ENCODE assay signal across 20 cellular contexts in genomic region chr15:34275721-34276120, GRCh38. TPM values are rescaled to one million over a fixed set of nuclear protein-coding genes. Genes with fewer than 3 reads are reported as not detected.
DNase-seq lines count a peak whose midpoint lies in the region; ATAC-seq, FAIRE-seq and TF ChIP-seq lines count a peak whose summit lies in the region.
"Had no signal": no experiment of that assay in that cellular context is flagged by ENCODE, and none has a peak within 500 bp of the region (broad histone marks: within the 10 kb centered on the region; RNA-seq: fewer than 3 reads in every experiment).

No MANE protein-coding gene starts in this region.

- POLR2A ChIA-PET in A549 (lab: Yijun Ruan, JAX): no interaction called here

- H3K4me3 ChIP-seq in A549: no peak overlapping the region
- no peak overlapping the region for H3K4me3 ChIP-seq in GM23248
- H3K4me3 ChIP-seq in RWPE2 (ENCODE audit: severe bottlenecking): no peak overlapping the region
- H3K4me3 ChIP-seq in fibroblast of villous mesenchyme (ENCODE audit: low read depth, low read length): no peak overlapping the region
- H3K4me3 ChIP-seq: BLaER1 treated with 17β-estradiol and CSF1 and Interleukin-3, amounts not matched to agents 10 nM and 100 nM had no signal

- H3K9me3 ChIP-seq in A549: no peaks in the 10 kb centered on the region
- no peaks in the 10 kb centered on the region for H3K9me3 ChIP-seq in GM23248 (ENCODE audit: low read depth)
- H3K9me3 ChIP-seq in RWPE2 (ENCODE audit: severe bottlenecking): no peaks in the 10 kb centered on the region
- H3K9me3 ChIP-seq: BLaER1 treated with 17β-estradiol and CSF1 and Interleukin-3, amounts not matched to agents 10 nM and 100 nM had no signal

- no peak overlapping the region for H2AFZ ChIP-seq in GM23248

- H3K4me2 ChIP-seq in A549: peak overlapping the region; percentile 49
- peak overlapping the region; percentile 5 for H3K4me2 ChIP-seq in GM23248 (ENCODE audit: unreplicated experiment)
- H3K4me2 ChIP-seq: BLaER1 treated with 17β-estradiol and CSF1 and Interleukin-3, amounts not matched to agents 10 nM and 100 nM had no signal

- 0 out of 2 replicates have a peak, but pooled peaks cover 3% of the 10 kb centered on the region for H3F3A ChIP-seq in GM23248 (ENCODE audit: insufficient read depth)

- no peak for TF ChIP-seq RAD21 in A549 (conservative IDR thresholded peaks at IDR 0.05 in 1 of 2, IDR thresholded peaks at IDR 0.05 in 1 of 2)

- WGBS in A549 (ENCODE audit: missing lambda C conversion rate): 5% methylated on average over 1 of the region's 1 CpG
- WGBS in GM23248 (ENCODE audit: low coverage in 1 of 2, low lambda C conversion rate in 2 of 2, missing lambda C conversion rate in 2 of 2), 2 experiments: 17 to 26% methylated on average over 1 of the region's 1 CpG

- peak; percentile 36 for FAIRE-seq in A549 (lab: Jason Lieb, UNC)

- TF ChIP-seq CTCF in A549 (IDR thresholded peaks at IDR 0.05) (no peak), RWPE2 (IDR thresholded peaks at IDR 0.05; ENCODE audit: poor library complexity, severe bottlenecking) (no peak), fibroblast of villous mesenchyme (IDR thresholded peaks at IDR 0.05; ENCODE audit: insufficient read depth, low read depth, low read length) (no peak)

- H3K36me3 ChIP-seq in GM23248 (ENCODE audit: low read depth): no peaks in the 10 kb centered on the region
- 0 out of 2 replicates have a peak, but pooled peaks cover 3% of the 10 kb centered on the region for H3K36me3 ChIP-seq in RWPE2 (ENCODE audit: low read depth)

- TF ChIP-seq POLR2A in A549 (IDR thresholded peaks at IDR 0.05; ENCODE audit: low read length): no peak

- no peaks in the 10 kb centered on the region for H3K9me2 ChIP-seq in GM23248 (ENCODE audit: insufficient read depth)

- no peak overlapping the region; a peak in 1 of 6 replicates for H3K27ac ChIP-seq in A549
- H3K27ac ChIP-seq in GM23248: no peak overlapping the region
- peak overlapping the region; percentile 70 for H3K27ac ChIP-seq in RWPE2 (ENCODE audit: poor library complexity, severe bottlenecking)
- H3K27ac ChIP-seq: BLaER1 treated with 17β-estradiol and CSF1 and Interleukin-3, amounts not matched to agents 10 nM and 100 nM had no signal

- no peak overlapping the region for H3K9ac ChIP-seq in GM23248
- H3K9ac ChIP-seq: BLaER1 treated with 17β-estradiol and CSF1 and Interleukin-3, amounts not matched to agents 10 nM and 100 nM had no signal

- peaks cover 5% of the 10 kb centered on the region; the same call in 1 of the 2 replicates for H3K79me2 ChIP-seq in GM23248 (ENCODE audit: insufficient read depth)

- H3K27me3 ChIP-seq in GM23248 (replicated peaks; ENCODE audit: insufficient read depth) (no peaks in the 10 kb centered on the region), RWPE2 (ENCODE audit: insufficient read depth, poor library complexity, severe bottlenecking) (no peaks in the 10 kb centered on the region)
- H3K27me3 ChIP-seq: BLaER1 treated with 17β-estradiol and CSF1 and Interleukin-3, amounts not matched to agents 10 nM and 100 nM had no signal

- no peaks in the 10 kb centered on the region for H4K20me1 ChIP-seq in GM23248 (ENCODE audit: insufficient read depth)

- DNase-seq in A549 (ENCODE audit: low read depth in 1 of 2, low spot score in 1 of 2): peak in 1 of 2 experiments; percentile 36
- DNase-seq in GM23248: peak; percentile 2
- no peak for DNase-seq in RWPE2 (ENCODE audit: low spot score)
- peak; percentile 19 for DNase-seq in fibroblast of villous mesenchyme (ENCODE audit: low read depth)
- DNase-seq in epidermal melanocyte (ENCODE audit: insufficient read length, low spot score): no peak
- DNase-seq in SHP77 treated with DMSO at 0.1 percent for 48 hours (lab: John Stamatoyannopoulos, UW): no peak
- DNase-seq: CD8-positive, alpha-beta T cell; H7; HFFc6; Kasumi-1; NCI-H1092 treated with DMSO at 0.1 percent for 48 hours; NCI-H146; NCI-H2081; NCI-H2171 treated with DMSO at 0.1 percent for 48 hours; NCI-H446 treated with DMSO at 0.1 percent for 48 hours; NCI-H69; NK-92 treated with Interleukin-12 subunit alpha and Interleukin-12 subunit beta, amount 100 ng/mL, for 24 hours had no signal

- ATAC-seq in A549: peak in 1 of 2 experiments; percentile 77; a peak in 3 of 6 replicates
- peak; percentile 82 for ATAC-seq in RWPE2 (ENCODE audit: low read depth)
- ATAC-seq in HG03280 (IDR thresholded peaks at IDR 0.05; ENCODE audit: unreplicated experiment): no peak
- ATAC-seq in GM21825 (IDR thresholded peaks at IDR 0.05; ENCODE audit: unreplicated experiment): no peak
- ATAC-seq: CD8-positive, alpha-beta T cell had no signal

- H3K4me1 ChIP-seq in A549: peaks cover 26% of the 10 kb centered on the region
- H3K4me1 ChIP-seq in GM23248 (ENCODE audit: insufficient read depth): peaks cover 23% of the 10 kb centered on the region
- peaks cover 44% of the 10 kb centered on the region for H3K4me1 ChIP-seq in RWPE2 (ENCODE audit: insufficient read depth, poor library complexity, severe bottlenecking)

- in situ Hi-C loops in GM23248 (cut with MboI): no loop called here

- CTCF ChIA-PET in A549 (lab: Yijun Ruan, JAX): interaction anchor here (0.8 to 1.5 kb wide), 4 partner anchors 16 to 92 kb away, joined by 3 to 5 read pairs (median 4); partner anchors contain the start of gene LPCAT4

- no peak for TF ChIP-seq EP300 in A549 (IDR thresholded peaks at IDR 0.05)

TF ChIP-seq in A549, 52 proteins besides CTCF, POLR2A, EP300 and RAD21:
- TF ChIP-seq MAFK (IDR thresholded peaks at IDR 0.05; ENCODE audit: partially characterized antibody) (no peak), RNF2 (IDR thresholded peaks at IDR 0.05; ENCODE audit: borderline replicate concordance, low read depth) (no peak), CEBPB (IDR thresholded peaks at IDR 0.05) (peak in 1 of 2 experiments; percentile 59; a peak in 1 of 4 replicates), FOSB (CRISPR knock-in tag; IDR thresholded peaks at IDR 0.05) (no peak), RARB (CRISPR knock-in tag; IDR thresholded peaks at IDR 0.05) (no peak), EHMT2 (IDR thresholded peaks at IDR 0.05; ENCODE audit: low read depth) (no peak), GATA3 (IDR thresholded peaks at IDR 0.05; ENCODE audit: borderline replicate concordance) (peak; percentile 80)
TF ChIP-seq in A549: peak in this region for 2.

RNA-seq across cellular contexts. Expression of gene EMC4, which starts 50.9 kb away (rescaled TPM):
- 126 and 150 TPM in 2 replicates for polyA plus RNA-seq in A549 (2011; rRNA removed)
- polyA plus RNA-seq in A549 (2012; cell fraction: cytosol; rRNA removed): 255 and 283 TPM in 2 replicates
- polyA plus RNA-seq in A549 (2012; cell fraction: nucleus; rRNA removed): 107 and 160 TPM in 2 replicates
- polyA plus RNA-seq in A549 (2017; fragmentation: RNase III; extraction: RNeasy Plus Mini Kit Qiagen cat#74134 plus additional on column Dnase treatment): 221 to 241 TPM (median 234 TPM) in 3 replicates
- polyA minus RNA-seq in A549 (2011; rRNA and poly(A)+ RNA removed): 32.6 and 37.9 TPM in 2 replicates
- total RNA-seq in GM23248 (2014; rRNA removed; shearing (Covaris generic)): 131 and 154 TPM in 2 replicates
- polyA plus RNA-seq in GM23248 (2016; fragmentation: Nextera tagmentation; extraction: Ambion mirVana): 210 and 215 TPM in 2 replicates
- 120 and 149 TPM in 2 replicates for total RNA-seq in fibroblast of villous mesenchyme

Comparison
In these comparisons a context has a peak if more than half of its experiments do, and no peak if none do; other contexts are left out.
1. DNase-seq: peak in GM23248 (single experiment) and fibroblast of villous mesenchyme (single experiment); none in RWPE2 (single experiment), epidermal melanocyte (single experiment) and SHP77 treated with DMSO at 0.1 percent for 48 hours (single experiment).